In genomic region chr16:1781758-1782407, GRCh38 we compare ENCODE assay signal across 8 cellular contexts. TPM values are rescaled to one million over a fixed set of nuclear protein-coding genes. Genes with fewer than 3 reads are reported as not detected.
DNase-seq lines count a peak whose midpoint lies in the region; ATAC-seq and TF ChIP-seq lines count a peak whose summit lies in the region.

No MANE protein-coding gene starts in this region.

- under 1% methylated on average over 51 of the region's 70 CpGs for WGBS in prostate gland

- H3K27ac ChIP-seq in HUES6 (ENCODE audit: low read depth, low read length) (no peak overlapping the region), prostate gland (peak overlapping the region; percentile 72 to 83)

- DNase-seq in AG10803 (ENCODE audit: low read depth), result no peak
- peak; percentile 35 for DNase-seq in activated T-helper 2 cell treated with anti-CD3 and anti-CD28 coated beads, Interferon-gamma antibody, Interleukin-2, Interleukin-4, amounts not matched to agents 10 μg/mL and 5 μg/mL and 100 μg/mL, durations not matched to agents 14 hours and 24 hours and 36 hours (ENCODE audit: low spot score)
- DNase-seq in glutamatergic neuron, result peak; percentile 61
- DNase-seq in prostate gland (ENCODE audit: low spot score), result no peak

- peaks cover 11% of the 10 kb centered on the region for H3K4me1 Mint-ChIP-seq in activated T-helper 2 cell treated with anti-CD3 and anti-CD28 coated beads, Interferon-gamma antibody, Interleukin-2, Interleukin-4, amounts not matched to agents 10 μg/mL and 5 μg/mL and 100 μg/mL, durations not matched to agents 14 hours and 24 hours and 36 hours (ENCODE audit: low read depth)
- H3K4me1 Mint-ChIP-seq in glutamatergic neuron (ENCODE audit: low read depth, unreplicated experiment), result peaks cover 4% of the 10 kb centered on the region

- peaks cover 5% of the 10 kb centered on the region; the same call in 1 of the 2 replicates for H3K4me1 ChIP-seq in HUES6 (ENCODE audit: control insufficient read depth, insufficient read depth, low read length)
- H3K4me1 ChIP-seq in prostate gland (replicated peaks), result peaks cover 14% of the 10 kb centered on the region

- H3K27me3 ChIP-seq in HUES6 (ENCODE audit: control insufficient read depth, insufficient read depth, low read length) (no peaks in the 10 kb centered on the region), prostate gland (replicated peaks; ENCODE audit: insufficient read depth) (no peaks in the 10 kb centered on the region)

- H3K36me3 ChIP-seq in HUES6 (ENCODE audit: control insufficient read depth, insufficient read depth, low read length) (peaks cover 40% of the 10 kb centered on the region), prostate gland (peaks cover 10 to 14% of the 10 kb centered on the region in 2 donors)

- H3K9ac ChIP-seq in HUES6 (ENCODE audit: low read length), result peak overlapping the region; percentile 88

- H3K4me3 ChIP-seq in AG10803 (ENCODE audit: low read length) (peak overlapping the region; percentile 76), HUES6 (ENCODE audit: low read depth, low read length) (peak overlapping the region; percentile 91), prostate gland (peak overlapping the region; percentile 86 to 98)

- peak overlapping the region; percentile 67 for H3K27ac Mint-ChIP-seq in activated T-helper 2 cell treated with anti-CD3 and anti-CD28 coated beads, Interferon-gamma antibody, Interleukin-2, Interleukin-4, amounts not matched to agents 10 μg/mL and 5 μg/mL and 100 μg/mL, durations not matched to agents 14 hours and 24 hours and 36 hours
- H3K27ac Mint-ChIP-seq in glutamatergic neuron (ENCODE audit: unreplicated experiment), result peak overlapping the region; percentile 87

- H3K4me3 Mint-ChIP-seq in activated T-helper 2 cell treated with anti-CD3 and anti-CD28 coated beads, Interferon-gamma antibody, Interleukin-2, Interleukin-4, amounts not matched to agents 10 μg/mL and 5 μg/mL and 100 μg/mL, durations not matched to agents 14 hours and 24 hours and 36 hours (ENCODE audit: low read depth), result peak overlapping the region; percentile 82
- peak overlapping the region; percentile 90 for H3K4me3 Mint-ChIP-seq in glutamatergic neuron (ENCODE audit: unreplicated experiment)

- intact Hi-C loops in activated T-helper 2 cell treated with anti-CD3 and anti-CD28 coated beads, Interferon-gamma antibody, Interleukin-2, Interleukin-4, amounts not matched to agents 10 μg/mL and 5 μg/mL and 100 μg/mL, durations not matched to agents 14 hours and 24 hours and 36 hours (cut with micrococcal nuclease), result loop anchor here (1.0 to 5.0 kb wide), 6 partner anchors 9 to 362 kb away; partner anchors contain the start of genes FAHD1, HAGH, MAPK8IP3 and MRPS34
- intact Hi-C loops in prostate gland (cut with DNase I), result no loop called here

- ATAC-seq in GM19035 (IDR thresholded peaks at IDR 0.05; ENCODE audit: unreplicated experiment), result peak; percentile 1
- ATAC-seq in HG03175 (IDR thresholded peaks at IDR 0.05; ENCODE audit: unreplicated experiment), result no peak
- ATAC-seq in GM19351 (IDR thresholded peaks at IDR 0.05; ENCODE audit: unreplicated experiment), result no peak

- H3K9me3 ChIP-seq in HUES6 (ENCODE audit: control insufficient read depth, insufficient read depth, low read depth, low read length) (no peaks in the 10 kb centered on the region), prostate gland (no peaks in the 10 kb centered on the region)

- TF ChIP-seq POLR2A in prostate gland (IDR thresholded peaks at IDR 0.05), result no peak

- H3K36me3 Mint-ChIP-seq in activated T-helper 2 cell treated with anti-CD3 and anti-CD28 coated beads, Interferon-gamma antibody, Interleukin-2, Interleukin-4, amounts not matched to agents 10 μg/mL and 5 μg/mL and 100 μg/mL, durations not matched to agents 14 hours and 24 hours and 36 hours (ENCODE audit: low read depth), result peaks cover 11% of the 10 kb centered on the region
- no peaks in the 10 kb centered on the region for H3K36me3 Mint-ChIP-seq in glutamatergic neuron (ENCODE audit: unreplicated experiment)

- H3K9me3 Mint-ChIP-seq in activated T-helper 2 cell treated with anti-CD3 and anti-CD28 coated beads, Interferon-gamma antibody, Interleukin-2, Interleukin-4, amounts not matched to agents 10 μg/mL and 5 μg/mL and 100 μg/mL, durations not matched to agents 14 hours and 24 hours and 36 hours, result no peaks in the 10 kb centered on the region
- peaks cover 5% of the 10 kb centered on the region for H3K9me3 Mint-ChIP-seq in glutamatergic neuron (ENCODE audit: unreplicated experiment)

- H3K27me3 Mint-ChIP-seq in activated T-helper 2 cell treated with anti-CD3 and anti-CD28 coated beads, Interferon-gamma antibody, Interleukin-2, Interleukin-4, amounts not matched to agents 10 μg/mL and 5 μg/mL and 100 μg/mL, durations not matched to agents 14 hours and 24 hours and 36 hours (ENCODE audit: low read depth), result no peaks in the 10 kb centered on the region
- peaks cover 20% of the 10 kb centered on the region for H3K27me3 Mint-ChIP-seq in glutamatergic neuron (ENCODE audit: unreplicated experiment)

- TF ChIP-seq CTCF in AG10803 (conservative IDR thresholded peaks at IDR 0.05; ENCODE audit: low read length) (peak; percentile 18; the same call in 1 of the 2 replicates), glutamatergic neuron (IDR thresholded peaks at IDR 0.05; ENCODE audit: partially characterized antibody, unreplicated experiment) (no peak), prostate gland (IDR thresholded peaks at IDR 0.05) (peak in 1 of 4 experiments; percentile 7)

RNA-seq across cellular contexts. Expression of gene SPSB3, which starts 0.5 kb away (rescaled TPM):
- total RNA-seq in activated T-helper 2 cell treated with anti-CD3 and anti-CD28 coated beads, Interferon-gamma antibody, Interleukin-2, Interleukin-4, amounts not matched to agents 10 μg/mL and 5 μg/mL and 100 μg/mL, durations not matched to agents 14 hours and 24 hours and 36 hours, result 27.1 and 28.3 TPM in 2 replicates
- total RNA-seq in glutamatergic neuron (ENCODE audit: unreplicated experiment), result 80.4 TPM
- total RNA-seq in prostate gland, result 100 to 1,000 TPM in 1 of 2 donors, 10 to 100 TPM in 1; 87.8 to 138 TPM

RNA-seq across cellular contexts. Expression of gene NUBP2, which starts 0.9 kb away (rescaled TPM):
- 64.5 and 66.7 TPM in 2 replicates for total RNA-seq in activated T-helper 2 cell treated with anti-CD3 and anti-CD28 coated beads, Interferon-gamma antibody, Interleukin-2, Interleukin-4, amounts not matched to agents 10 μg/mL and 5 μg/mL and 100 μg/mL, durations not matched to agents 14 hours and 24 hours and 36 hours
- total RNA-seq in glutamatergic neuron (ENCODE audit: unreplicated experiment) (66.1 TPM), prostate gland (100 to 1,000 TPM in 1 of 2 donors, 10 to 100 TPM in 1; 98.4 to 233 TPM)

RNA-seq across cellular contexts. Expression of gene MRPS34, which starts 8.9 kb away (rescaled TPM):
- total RNA-seq in activated T-helper 2 cell treated with anti-CD3 and anti-CD28 coated beads, Interferon-gamma antibody, Interleukin-2, Interleukin-4, amounts not matched to agents 10 μg/mL and 5 μg/mL and 100 μg/mL, durations not matched to agents 14 hours and 24 hours and 36 hours, result 179 and 184 TPM in 2 replicates
- total RNA-seq in glutamatergic neuron (ENCODE audit: unreplicated experiment), result 75.1 TPM
- total RNA-seq in prostate gland, result 100 to 1,000 TPM in 1 of 2 donors, 10 to 100 TPM in 1; 97.4 to 125 TPM

RNA-seq across cellular contexts. Expression of gene EME2, which starts 9.3 kb away (rescaled TPM):
- 26.1 and 26.2 TPM in 2 replicates for total RNA-seq in activated T-helper 2 cell treated with anti-CD3 and anti-CD28 coated beads, Interferon-gamma antibody, Interleukin-2, Interleukin-4, amounts not matched to agents 10 μg/mL and 5 μg/mL and 100 μg/mL, durations not matched to agents 14 hours and 24 hours and 36 hours
- total RNA-seq in glutamatergic neuron (ENCODE audit: unreplicated experiment) (68.7 TPM), prostate gland (10 to 100 TPM; 18.3 to 53.9 TPM)

RNA-seq across cellular contexts. Expression of gene NME3, which starts 10.5 kb away (rescaled TPM):
- 45.6 and 46.1 TPM in 2 replicates for total RNA-seq in activated T-helper 2 cell treated with anti-CD3 and anti-CD28 coated beads, Interferon-gamma antibody, Interleukin-2, Interleukin-4, amounts not matched to agents 10 μg/mL and 5 μg/mL and 100 μg/mL, durations not matched to agents 14 hours and 24 hours and 36 hours
- total RNA-seq in glutamatergic neuron (ENCODE audit: unreplicated experiment) (79.1 TPM), prostate gland (100 to 1,000 TPM; 135 to 252 TPM)

Comparison
In these comparisons a context has a peak if more than half of its experiments do, and no peak if none do; other contexts are left out.
1. DNase-seq: peak in activated T-helper 2 cell treated with anti-CD3 and anti-CD28 coated beads, Interferon-gamma antibody, Interleukin-2, Interleukin-4, amounts not matched to agents 10 μg/mL and 5 μg/mL and 100 μg/mL, durations not matched to agents 14 hours and 24 hours and 36 hours (single experiment) and glutamatergic neuron (single experiment); none in AG10803 (single experiment) and prostate gland (single experiment).
2. Peak in every context shown above with its lines, with median percentiles within 50 percentile points of each other: H3K4me3 ChIP-seq.